Comparison of ENCODE assay signal across 1 cellular context in the genomic region with DNA sequence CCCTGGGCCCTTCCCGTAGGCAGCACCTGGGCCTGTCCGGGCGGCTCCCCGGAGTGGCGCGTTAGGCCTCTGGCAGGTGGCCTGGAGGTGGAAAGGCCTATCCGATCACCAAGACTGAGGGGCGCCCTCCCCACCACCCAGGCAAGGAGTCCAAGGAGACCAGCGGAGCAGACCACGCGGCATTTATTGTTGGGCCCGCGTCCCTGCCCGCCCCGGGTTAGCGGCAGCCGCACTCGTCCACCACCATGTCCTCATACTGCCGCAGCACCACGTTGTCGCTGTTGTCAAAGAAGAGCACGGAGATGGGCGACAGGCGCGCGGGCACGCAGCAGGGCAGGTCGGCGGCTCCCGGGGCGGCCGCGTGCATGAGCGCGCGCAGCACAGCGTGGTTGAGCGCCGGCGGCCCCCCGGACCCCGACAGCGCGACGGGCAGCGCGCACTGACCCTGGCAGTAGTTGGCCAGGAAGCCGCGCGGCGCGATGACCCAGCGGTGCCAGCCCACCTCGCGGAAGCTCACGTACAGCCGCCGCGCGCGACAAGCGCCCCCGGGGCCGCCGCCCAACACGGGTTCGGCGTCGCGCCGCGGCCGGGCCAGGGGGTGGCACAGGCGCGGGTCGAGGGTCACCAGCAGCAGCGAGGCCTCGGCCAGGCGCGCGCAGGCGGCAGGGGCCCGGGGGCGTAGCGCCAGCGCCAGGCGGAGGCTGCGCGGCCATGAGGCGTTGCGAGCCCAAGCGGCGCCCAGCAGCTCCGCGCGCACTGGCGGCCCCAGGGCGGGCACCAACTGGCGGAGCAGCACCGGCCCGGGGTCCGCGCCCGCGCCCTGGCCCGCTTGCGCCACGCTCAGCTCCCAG.
TF ChIP-seq lines count a peak whose summit lies in the region.

No MANE protein-coding gene starts in this region.

TF ChIP-seq in IMR-90, 13 proteins besides CTCF, POLR2A, EP300 and RAD21:
- TF ChIP-seq CHD1 (IDR thresholded peaks at IDR 0.05; ENCODE audit: low read depth, low read length), result no peak
- no peak for TF ChIP-seq BHLHE40 (IDR thresholded peaks at IDR 0.05; ENCODE audit: low read depth, low read length)
- TF ChIP-seq, protein P1, sequence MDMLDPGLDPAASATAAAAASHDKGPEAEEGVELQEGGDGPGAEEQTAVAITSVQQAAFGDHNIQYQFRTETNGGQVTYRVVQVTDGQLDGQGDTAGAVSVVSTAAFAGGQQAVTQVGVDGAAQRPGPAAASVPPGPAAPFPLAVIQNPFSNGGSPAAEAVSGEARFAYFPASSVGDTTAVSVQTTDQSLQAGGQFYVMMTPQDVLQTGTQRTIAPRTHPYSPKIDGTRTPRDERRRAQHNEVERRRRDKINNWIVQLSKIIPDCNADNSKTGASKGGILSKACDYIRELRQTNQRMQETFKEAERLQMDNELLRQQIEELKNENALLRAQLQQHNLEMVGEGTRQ (IDR thresholded peaks at IDR 0.05; ENCODE audit: low read depth, low read length), result no peak
- TF ChIP-seq MAZ (IDR thresholded peaks at IDR 0.05; ENCODE audit: borderline replicate concordance, low read depth, low read length), result no peak
- no peak for TF ChIP-seq RCOR1 (IDR thresholded peaks at IDR 0.05; ENCODE audit: insufficient replicate concordance, low read length)
- TF ChIP-seq FOS (IDR thresholded peaks at IDR 0.05; ENCODE audit: low read depth, low read length), result no peak
